ENCODE assay signal across 14 cellular contexts in the genomic region with DNA sequence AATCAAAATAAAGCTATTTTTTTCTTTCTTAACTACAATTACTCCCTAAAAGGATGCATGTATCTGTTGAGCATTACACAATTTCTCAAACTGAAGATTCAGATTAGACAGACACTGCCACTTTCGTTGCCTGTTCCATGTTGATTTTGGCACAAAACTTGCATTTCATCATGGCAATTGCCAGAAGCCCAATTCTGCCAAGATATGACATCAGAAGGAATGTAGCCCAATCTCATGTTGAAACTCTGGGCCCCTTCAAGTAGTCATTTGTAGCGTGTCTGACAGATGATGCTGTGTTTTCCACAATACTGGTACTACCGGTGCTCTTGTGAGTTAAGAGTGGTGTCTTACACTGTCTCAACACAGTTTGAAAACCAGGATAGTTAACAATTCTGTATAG.
DNase-seq lines count a peak whose midpoint lies in the region; ATAC-seq and TF ChIP-seq lines count a peak whose summit lies in the region.
"Had no signal": no experiment of that assay in that cellular context is flagged by ENCODE, and none has a peak within 500 bp of the region (broad histone marks: within the 10 kb centered on the region; RNA-seq: fewer than 3 reads in every experiment).

No MANE protein-coding gene starts in this region.

- TF ChIP-seq CTCF in coronary artery (IDR thresholded peaks at IDR 0.05) (no peak), lower lobe of right lung (IDR thresholded peaks at IDR 0.05) (no peak), sigmoid colon (IDR thresholded peaks at IDR 0.05) (no peak)

- H3K36me3 ChIP-seq in lower lobe of right lung (no peaks in the 10 kb centered on the region), sigmoid colon (no peaks in the 10 kb centered on the region)
- H3K36me3 ChIP-seq: HAP-1 had no signal

- H3K4me3 ChIP-seq in coronary artery (peak overlapping the region; percentile 50), lower lobe of right lung (no peak overlapping the region), sigmoid colon (no peak overlapping the region)
- H3K4me3 ChIP-seq: HAP-1 had no signal

- H3K27me3 ChIP-seq in lower lobe of right lung (ENCODE audit: low read depth), result no peaks in the 10 kb centered on the region
- H3K27me3 ChIP-seq in sigmoid colon, result no peaks in the 10 kb centered on the region

- H3K4me1 ChIP-seq in lower lobe of right lung (peaks cover 15% of the 10 kb centered on the region), sigmoid colon (peaks cover 0 to 5% (median 0%) of the 10 kb centered on the region in 4 donors)
- H3K4me1 ChIP-seq: HAP-1 had no signal

- intact Hi-C loops in lower lobe of right lung (cut with DNase I) (no loop called here), sigmoid colon (cut with DNase I) (no loop called here)

- no peak for TF ChIP-seq EP300 in sigmoid colon (IDR thresholded peaks at IDR 0.05)

- whole genome bisulfite sequencing in sigmoid colon, 2 donors, result 51 to 65% methylated on average over 3 of the region's 3 CpGs

- peak; percentile 65 to 79 for ATAC-seq in lower lobe of right lung
- ATAC-seq: activated T-cell treated with anti-CD3 and anti-CD28 coated beads, Interleukin-2, amount 50 U/mL, for 72 hours had no signal

- H3K9me3 ChIP-seq in lower lobe of right lung, result no peaks in the 10 kb centered on the region
- H3K9me3 ChIP-seq in sigmoid colon, result no peaks in the 10 kb centered on the region
- H3K9me3 ChIP-seq: HAP-1 had no signal

- TF ChIP-seq POLR2A in sigmoid colon (IDR thresholded peaks at IDR 0.05), result no peak

- DNase-seq in MV-4-11 (lab: John Stamatoyannopoulos, UW) (peak; percentile 81), coronary artery (ENCODE audit: low spot score) (no peak), lower lobe of right lung (no peak), substantia nigra (lab: John Stamatoyannopoulos, UW) (peak in 3 of 49 donors; percentile 2 to 36 (median 4)), sigmoid colon (no peak), D341Med (ENCODE audit: low spot score) (no peak), activated gamma-delta T cell treated with Interleukin-2 at 50 U/mL for 16 hours (no peak)
- DNase-seq in stimulated activated CD4-positive, alpha-beta T cell treated with anti-CD3 and anti-CD28 coated beads, Interleukin-4, amount 100 ng/mL, for 1 hour, result no peak
- DNase-seq: activated CD4-positive, alpha-beta T cell treated with anti-CD3 and anti-CD28 coated beads, Interleukin-2, amount 50 U/mL, for 4 hours; NCI-H2171; stimulated activated naive CD4-positive, alpha-beta T cell had no signal

- H3K27ac ChIP-seq in coronary artery, result peak overlapping the region in 1 of 2 donors; percentile 83
- H3K27ac ChIP-seq in lower lobe of right lung, result no peak overlapping the region
- peak overlapping the region; percentile 43 for H3K27ac ChIP-seq in substantia nigra (ENCODE audit: low read depth, low read length, poor library complexity, severe bottlenecking)
- H3K27ac ChIP-seq in sigmoid colon, result peak overlapping the region in 2 of 4 donors; percentile 39 to 66
- H3K27ac ChIP-seq: epithelial cell of prostate had no signal
